Comparison of ENCODE assay signal across 11 cellular contexts in the genomic region with DNA sequence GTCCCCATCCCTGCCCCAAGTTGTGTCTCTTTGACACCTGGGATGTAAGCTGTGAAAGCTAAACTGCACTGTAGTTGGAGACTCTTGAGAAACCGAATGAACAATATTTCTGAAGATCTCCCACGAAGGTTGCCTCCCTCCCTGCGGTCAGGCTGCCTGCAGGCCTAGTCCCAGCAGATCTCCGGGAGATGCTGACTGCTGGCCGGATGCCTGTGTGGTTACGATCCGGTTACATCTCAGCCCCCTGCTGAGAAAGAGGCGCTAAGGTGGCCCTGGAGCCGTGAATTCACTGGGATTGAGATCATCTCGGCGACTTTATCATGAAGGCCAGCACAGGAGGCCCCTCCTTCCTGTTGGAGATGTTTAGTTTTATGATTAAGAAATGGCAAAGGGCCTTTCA.
A peak's percentile ranks its signal among the peaks of the same experiment; 100 is the strongest.
DNase-seq lines count a peak whose midpoint lies in the region; TF ChIP-seq lines count a peak whose summit lies in the region.
"Had no signal": no experiment of that assay in that cellular context is flagged by ENCODE, and none has a peak within 500 bp of the region (broad histone marks: within the 10 kb centered on the region; RNA-seq: fewer than 3 reads in every experiment).

No MANE protein-coding gene starts in this region.

- in situ Hi-C loops in HAP-1 (cut with MboI; ENCODE audit: low sequenced_read_pairs) = no loop called here

- H3K4me3 ChIP-seq in choroid plexus epithelial cell (ENCODE audit: low read depth, low read length) (no peak overlapping the region), HAP-1 (no peak overlapping the region)
- H3K4me3 ChIP-seq: psoas muscle had no signal

- H3K4me1 ChIP-seq in HAP-1 = no peaks in the 10 kb centered on the region

- TF ChIP-seq CTCF in choroid plexus epithelial cell (conservative IDR thresholded peaks at IDR 0.05; ENCODE audit: low read depth, low read length) = no peak

- DNase-seq in ELF-1 (ENCODE audit: low read depth, low spot score) (peak; percentile 55), NCI-H226 (peak; percentile 98), choroid plexus epithelial cell (ENCODE audit: low read depth) (peak; percentile 99), renal cortical epithelial cell (ENCODE audit: low read depth) (peak; percentile 52), hypothalamus (lab: John Stamatoyannopoulos, UW) (no peak), mucosa of gallbladder (ENCODE audit: low spot score) (no peak), HAP-1 (ENCODE audit: low spot score in 2 of 2) (no peak)
- DNase-seq: amniotic stem cell; NCI-H524; stimulated activated CD4-positive, alpha-beta T cell treated with anti-CD3 and anti-CD28 coated beads, Interleukin-4, amount 100 ng/mL, for 4 hours had no signal

- H3K9me3 ChIP-seq in HAP-1 = no peaks in the 10 kb centered on the region
- H3K9me3 ChIP-seq: psoas muscle had no signal

- no peaks in the 10 kb centered on the region for H3K36me3 ChIP-seq in HAP-1 (replicated peaks)

- H3K27me3 ChIP-seq in HAP-1 (ENCODE audit: low read depth) = no peaks in the 10 kb centered on the region; the same call in 1 of the 2 replicates

Comparison
In these comparisons a context has a peak if more than half of its experiments do, and no peak if none do; other contexts are left out.
1. DNase-seq: peak in ELF-1 (single experiment), NCI-H226 (single experiment), choroid plexus epithelial cell (single experiment) and renal cortical epithelial cell (single experiment); none in hypothalamus (0 of 51), mucosa of gallbladder (single experiment) and HAP-1 (0 of 2).